In genomic region chr5:166772770-166773169, GRCh38 we compare ENCODE assay signal across 1 cellular context.
TF ChIP-seq lines count a peak whose summit lies in the region.

No MANE protein-coding gene starts in this region.

TF ChIP-seq in H1, 55 proteins besides CTCF, POLR2A, EP300 and RAD21 (continued from another document):
- TF ChIP-seq CHD7 (IDR thresholded peaks at IDR 0.05; ENCODE audit: insufficient replicate concordance, low read length): no peak
- TF ChIP-seq TCF12 (IDR thresholded peaks at IDR 0.05; ENCODE audit: low read depth, low read length): no peak
- TF ChIP-seq EGR1 (IDR thresholded peaks at IDR 0.05; ENCODE audit: borderline replicate concordance, low read depth, low read length): no peak
- no peak for TF ChIP-seq SP4 (IDR thresholded peaks at IDR 0.05; ENCODE audit: low read length)
- no peak for TF ChIP-seq CREB1 (IDR thresholded peaks at IDR 0.05)
- TF ChIP-seq BRCA1 (IDR thresholded peaks at IDR 0.05; ENCODE audit: low read depth, low read length): no peak
- TF ChIP-seq BACH1 (IDR thresholded peaks at IDR 0.05; ENCODE audit: low read length): no peak
- TF ChIP-seq SIX5 (IDR thresholded peaks at IDR 0.05; ENCODE audit: low read depth, low read length): no peak
- TF ChIP-seq RFX5 (IDR thresholded peaks at IDR 0.05; ENCODE audit: borderline replicate concordance, low read depth, low read length): no peak
